In the genomic region with DNA sequence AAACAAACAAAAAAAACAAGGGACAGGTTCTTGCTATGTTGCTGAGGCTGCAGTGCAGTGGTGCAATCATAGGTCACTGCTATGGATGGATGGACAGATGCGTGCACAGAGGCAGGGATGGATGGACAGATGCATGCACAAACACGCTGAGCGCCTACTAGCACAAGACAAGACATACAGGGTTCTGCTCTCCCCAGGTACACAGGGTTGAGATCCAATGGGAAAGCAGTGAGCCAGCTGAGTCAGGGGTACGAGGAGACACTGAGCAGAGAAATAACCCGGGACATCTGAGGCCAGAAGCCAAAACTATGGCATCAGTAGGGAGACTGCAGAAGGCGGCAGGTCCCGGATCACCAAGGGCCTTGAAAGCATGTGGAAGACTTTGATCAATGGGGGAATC, we compare ENCODE assay signal across 23 cellular contexts. TPM values are rescaled to one million over a fixed set of nuclear protein-coding genes. Genes with fewer than 3 reads are reported as not detected.
DNase-seq lines count a peak whose midpoint lies in the region; ATAC-seq, FAIRE-seq and TF ChIP-seq lines count a peak whose summit lies in the region.
"Had no signal": no experiment of that assay in that cellular context is flagged by ENCODE, and none has a peak within 500 bp of the region (broad histone marks: within the 10 kb centered on the region; RNA-seq: fewer than 3 reads in every experiment).

No MANE protein-coding gene starts in this region.

- no peaks in the 10 kb centered on the region for H3K23me2 ChIP-seq in H1 (ENCODE audit: low read depth, low read length)

- no peaks in the 10 kb centered on the region for H3K27me3 Mint-ChIP-seq in activated CD4-positive, alpha-beta memory T cell treated with anti-CD3 and anti-CD28 coated beads, Interleukin-2, amount 10 ng/mL, durations not matched to agents 7 days and 5 days
- no peaks in the 10 kb centered on the region for H3K27me3 Mint-ChIP-seq in stimulated activated memory B cell treated with anti-CD40 and anti-IgM and Interleukin-4, amounts not matched to agents 10 μg/mL and 1 μg/mL and 100 μg/mL, for 72 hours

- no peak overlapping the region for H2BK20ac ChIP-seq in H1 (ENCODE audit: low read length)

- peak overlapping the region; percentile 71; the same call in 1 of the 2 replicates for H2BK12ac ChIP-seq in H1 (ENCODE audit: low read depth, low read length)

- TF ChIP-seq CTCF in left ventricle myocardium inferior (IDR thresholded peaks at IDR 0.05; ENCODE audit: borderline replicate concordance) (no peak), H1 (IDR thresholded peaks at IDR 0.05; ENCODE audit: control extremely low read depth in 1 of 3, insufficient read depth in 1 of 3, low read depth in 1 of 3, low read length in 3 of 3) (no peak)

- H3K4me3 ChIP-seq in left ventricle myocardium inferior (no peak overlapping the region), H1 (ENCODE audit: extremely low read depth in 1 of 4, insufficient read depth in 2 of 4, low read depth in 3 of 4, low read length in 4 of 4) (no peak overlapping the region)
- H3K4me3 ChIP-seq: esophagus muscularis mucosa, GM23248, testis had no signal

- H3K36me3 ChIP-seq in left ventricle myocardium inferior (peaks cover 9% of the 10 kb centered on the region), H1 (ENCODE audit: control insufficient read depth in 2 of 4, insufficient read depth in 4 of 4, low read length in 3 of 4) (no peaks in the 10 kb centered on the region)

- H3K14ac ChIP-seq in H1 (ENCODE audit: insufficient read length), result no peak overlapping the region

- no peak for TF ChIP-seq POLR2A in H1 (IDR thresholded peaks at IDR 0.05; ENCODE audit: control extremely low read depth in 1 of 2, low read depth in 2 of 2, low read length in 2 of 2)

- CTCF ChIA-PET in activated CD4-positive, alpha-beta memory T cell treated with anti-CD3 and anti-CD28 coated beads, Interleukin-2, amount 10 ng/mL, durations not matched to agents 7 days and 5 days (lab: Charles Lee), result interaction anchor here (1.4 kb wide), 1 partner anchor 60 kb away, joined by 3 read pairs; no protein-coding TSS in a partner anchor
- CTCF ChIA-PET in H1 (lab: Charles Lee; ENCODE audit: partially characterized antibody), result interaction anchor here (0.9 to 2.0 kb wide), 6 partner anchors 10 to 33 kb away, joined by 3 to 9 read pairs (median 4); no protein-coding TSS in a partner anchor

- H2BK5ac ChIP-seq in H1 (ENCODE audit: low read depth, low read length), result no peak overlapping the region

- DNase-seq in Right ventricle myocardium superior (peak; percentile 6), left ventricle myocardium inferior (no peak), H1 (ENCODE audit: low read depth in 1 of 2, low spot score in 2 of 2) (no peak)
- DNase-seq in activated CD4-positive, alpha-beta memory T cell treated with anti-CD3 and anti-CD28 coated beads, Interleukin-2, amount 10 ng/mL, durations not matched to agents 7 days and 5 days, result no peak
- DNase-seq: activated effector memory CD4-positive, alpha-beta T cell treated with anti-CD3 and anti-CD28 coated beads, Interleukin-2, amount 50 U/mL, for 16 hours; COR-L47; effector CD8-positive, alpha-beta T cell; EL; GM23248; left cardiac atrium; NCI-H1105 treated with DMSO at 0.1 percent for 48 hours; NCI-H524 treated with DMSO at 0.1 percent for 48 hours; testis had no signal

- no peak overlapping the region for H3K56ac ChIP-seq in H1 (replicated peaks; ENCODE audit: insufficient read length, low read depth, low read length)

- H3K4ac ChIP-seq in H1 (replicated peaks; ENCODE audit: insufficient read length, low read depth, low read length), result no peak overlapping the region

- H3K9ac ChIP-seq in H1 (replicated peaks in 1 of 4; ENCODE audit: extremely low read depth in 1 of 4, low read depth in 3 of 4, low read length in 3 of 4), result no peak overlapping the region
- H3K9ac ChIP-seq: GM23248 had no signal

- FAIRE-seq in H1 (lab: Jason Lieb, UNC), result no peak
- FAIRE-seq: GM18507 had no signal

- POLR2A ChIA-PET in activated CD4-positive, alpha-beta memory T cell treated with anti-CD3 and anti-CD28 coated beads, Interleukin-2, amount 10 ng/mL, durations not matched to agents 7 days and 5 days (lab: Charles Lee), result interaction anchor here (1.0 to 1.8 kb wide), 4 partner anchors 14 to 87 kb away, joined by 3 to 8 read pairs (median 4); a partner anchor contains a TSS
- POLR2A ChIA-PET in H1 (lab: Charles Lee; ENCODE audit: partially characterized antibody), result interaction anchor here (1.2 to 3.8 kb wide), 5 partner anchors 9 to 45 kb away, joined by 3 to 31 read pairs (median 4); a partner anchor contains a TSS

- H3K79me2 ChIP-seq in H1 (ENCODE audit: control insufficient read depth in 1 of 2, insufficient read depth in 2 of 2, low read length in 2 of 2), result no peaks in the 10 kb centered on the region

- 94% methylated on average over 7 of the region's 7 CpGs; no CpG with 5 or more reads in 1 of the 2 experiments for WGBS in H1 (ENCODE audit: extremely low coverage in 1 of 2, insufficient coverage in 1 of 2, insufficient read length in 1 of 2, insufficient replicate concordance in 2 of 2, low coverage in 1 of 2, low lambda C conversion rate in 2 of 2, missing lambda C conversion rate in 1 of 2), 2 experiments

- no peak overlapping the region for H4K8ac ChIP-seq in H1 (ENCODE audit: extremely low read depth, insufficient read depth, low read length)

- no peak overlapping the region for H4K91ac ChIP-seq in H1 (replicated peaks; ENCODE audit: insufficient read length, low read length)

- no peak overlapping the region for H2AFZ ChIP-seq in H1 (ENCODE audit: low read length)
- H2AFZ ChIP-seq: GM23248 had no signal

- no peak overlapping the region for H4K5ac ChIP-seq in H1 (ENCODE audit: insufficient read length, low read depth, low read length)

- no peak overlapping the region for H2BK15ac ChIP-seq in H1 (ENCODE audit: low read length)

- no peak overlapping the region for H2BK120ac ChIP-seq in H1 (replicated peaks; ENCODE audit: low read depth, low read length)

- peak overlapping the region; percentile 41 for H3K4me3 Mint-ChIP-seq in activated CD4-positive, alpha-beta memory T cell treated with anti-CD3 and anti-CD28 coated beads, Interleukin-2, amount 10 ng/mL, durations not matched to agents 7 days and 5 days
- no peak overlapping the region for H3K4me3 Mint-ChIP-seq in stimulated activated memory B cell treated with anti-CD40 and anti-IgM and Interleukin-4, amounts not matched to agents 10 μg/mL and 1 μg/mL and 100 μg/mL, for 72 hours

- intact Hi-C loops in Right ventricle myocardium superior (cut with DNase I), result no loop called here
- intact Hi-C loops in left ventricle myocardium inferior (cut with micrococcal nuclease), result no loop called here

- no peak overlapping the region for H3K23ac ChIP-seq in H1 (ENCODE audit: insufficient read length)

- H3K4me1 Mint-ChIP-seq in activated CD4-positive, alpha-beta memory T cell treated with anti-CD3 and anti-CD28 coated beads, Interleukin-2, amount 10 ng/mL, durations not matched to agents 7 days and 5 days, result peaks cover 79% of the 10 kb centered on the region
- peaks cover 48% of the 10 kb centered on the region for H3K4me1 Mint-ChIP-seq in stimulated activated memory B cell treated with anti-CD40 and anti-IgM and Interleukin-4, amounts not matched to agents 10 μg/mL and 1 μg/mL and 100 μg/mL, for 72 hours

- ATAC-seq in Right ventricle myocardium superior (ENCODE audit: poor library complexity) (no peak), GM18870 (IDR thresholded peaks at IDR 0.05; ENCODE audit: unreplicated experiment) (no peak), HG02571 (IDR thresholded peaks at IDR 0.05; ENCODE audit: unreplicated experiment) (no peak), GM18498 (IDR thresholded peaks at IDR 0.05; ENCODE audit: unreplicated experiment) (no peak)
- ATAC-seq in stimulated activated memory B cell treated with anti-CD40 and anti-IgM and Interleukin-4, amounts not matched to agents 10 μg/mL and 1 μg/mL and 100 μg/mL, for 72 hours, result no peak
- ATAC-seq: left cardiac atrium had no signal

- peak overlapping the region; percentile 100 for H3K27ac Mint-ChIP-seq in activated CD4-positive, alpha-beta memory T cell treated with anti-CD3 and anti-CD28 coated beads, Interleukin-2, amount 10 ng/mL, durations not matched to agents 7 days and 5 days
- peak overlapping the region; percentile 55 for H3K27ac Mint-ChIP-seq in stimulated activated memory B cell treated with anti-CD40 and anti-IgM and Interleukin-4, amounts not matched to agents 10 μg/mL and 1 μg/mL and 100 μg/mL, for 72 hours

- no peak for TF ChIP-seq RAD21 in H1 (IDR thresholded peaks at IDR 0.05 in 1 of 2, conservative IDR thresholded peaks at IDR 0.05 in 1 of 2; ENCODE audit: low read depth in 2 of 2, low read length in 2 of 2)

- H3K9me3 Mint-ChIP-seq in activated CD4-positive, alpha-beta memory T cell treated with anti-CD3 and anti-CD28 coated beads, Interleukin-2, amount 10 ng/mL, durations not matched to agents 7 days and 5 days, result no peaks in the 10 kb centered on the region
- no peaks in the 10 kb centered on the region for H3K9me3 Mint-ChIP-seq in stimulated activated memory B cell treated with anti-CD40 and anti-IgM and Interleukin-4, amounts not matched to agents 10 μg/mL and 1 μg/mL and 100 μg/mL, for 72 hours

- peaks cover 50% of the 10 kb centered on the region for H3K36me3 Mint-ChIP-seq in activated CD4-positive, alpha-beta memory T cell treated with anti-CD3 and anti-CD28 coated beads, Interleukin-2, amount 10 ng/mL, durations not matched to agents 7 days and 5 days (ENCODE audit: low read depth)
- H3K36me3 Mint-ChIP-seq in stimulated activated memory B cell treated with anti-CD40 and anti-IgM and Interleukin-4, amounts not matched to agents 10 μg/mL and 1 μg/mL and 100 μg/mL, for 72 hours, result no peaks in the 10 kb centered on the region

- TF ChIP-seq EP300 in H1 (IDR thresholded peaks at IDR 0.05; ENCODE audit: borderline replicate concordance in 1 of 2, low read depth in 2 of 2, low read length in 2 of 2), result no peak

- H3K4me1 ChIP-seq in left ventricle myocardium inferior, result peaks cover 25% of the 10 kb centered on the region
- H3K4me1 ChIP-seq in H1 (replicated peaks in 1 of 4; ENCODE audit: control insufficient read depth in 3 of 4, insufficient read depth in 4 of 4, low read length in 3 of 4), result peaks cover 0 to 2% (median 0%) of the 10 kb centered on the region in 4 experiments; a peak in 2 of 7 replicates

- H3K9me3 ChIP-seq in left ventricle myocardium inferior (replicated peaks) (no peaks in the 10 kb centered on the region), H1 (ENCODE audit: insufficient read depth in 2 of 2, low read depth in 1 of 2, low read length in 1 of 2) (no peaks in the 10 kb centered on the region)
- H3K9me3 ChIP-seq: esophagus muscularis mucosa, testis had no signal

- no peak overlapping the region for H3K27ac ChIP-seq in left ventricle myocardium inferior (replicated peaks)
- no peak overlapping the region for H3K27ac ChIP-seq in H1 (ENCODE audit: low read depth, low read length)
- H3K27ac ChIP-seq: esophagus muscularis mucosa, GM23248, testis had no signal

- H2AK5ac ChIP-seq in H1 (ENCODE audit: low read depth, low read length), result no peak overlapping the region

- H3K79me1 ChIP-seq in H1 (ENCODE audit: low read depth, low read length), result no peaks in the 10 kb centered on the region

- no peak overlapping the region for H3K4me2 ChIP-seq in H1 (ENCODE audit: insufficient read depth in 1 of 2, low read depth in 2 of 2, low read length in 2 of 2)

- H3K27me3 ChIP-seq in left ventricle myocardium inferior (ENCODE audit: low read depth), result no peaks in the 10 kb centered on the region
- H3K27me3 ChIP-seq in H1 (replicated peaks in 1 of 4; ENCODE audit: control insufficient read depth in 3 of 4, extremely low read depth in 1 of 4, insufficient read depth in 3 of 4, low read length in 3 of 4), result no peaks in the 10 kb centered on the region; a peak in 1 of 7 replicates
- H3K27me3 ChIP-seq: testis had no signal

- peaks cover 0 to 4% of the 10 kb centered on the region in 2 experiments for H4K20me1 ChIP-seq in H1 (replicated peaks in 1 of 2; ENCODE audit: control insufficient read depth in 1 of 2, insufficient read depth in 2 of 2, low read length in 2 of 2)

- H3K18ac ChIP-seq in H1 (ENCODE audit: extremely low read depth, low read length), result no peak overlapping the region

RNA-seq across cellular contexts. Expression of a gene that starts 6.2 kb away (rescaled TPM):
- total RNA-seq in Right ventricle myocardium superior, result 42.6 TPM
- 36.3 TPM for total RNA-seq in left ventricle myocardium inferior
- total RNA-seq in activated CD4-positive, alpha-beta memory T cell treated with anti-CD3 and anti-CD28 coated beads, Interleukin-2, amount 10 ng/mL, durations not matched to agents 7 days and 5 days, result 1,000 to 10,000 TPM; 4,131 to 4,213 TPM
- 2.0 and 2.7 TPM in 2 replicates for total RNA-seq in H1 (2021; fragmentation: NEBNext Ultra II Directional; extraction: Animal tissue kit (Norgen Biotek cat#: 25700))
- polyA plus RNA-seq in H1 (2011; rRNA removed), result 4.3 and 5.0 TPM in 2 replicates
- 2.4 TPM for polyA plus RNA-seq in H1 (2011; cell fraction: cytosol; rRNA removed)
- polyA plus RNA-seq in H1 (2011; cell fraction: nucleus; rRNA removed), result 4.7 TPM
- polyA plus RNA-seq in H1 (2012, experiment 1 of 2), result 2.9 to 4.2 TPM (median 4.0 TPM) in 4 replicates
- 4.1 TPM for polyA plus RNA-seq in H1 (2012, experiment 2 of 2)
- 2.1 TPM for polyA plus RNA-seq in H1 (2013, experiment 1 of 2)
- 2.3 TPM for polyA plus RNA-seq in H1 (2013, experiment 2 of 2)
- 0.68 and 1.4 TPM in 2 replicates for polyA minus RNA-seq in H1 (2011; rRNA and poly(A)+ RNA removed)
- 2.8 TPM for polyA minus RNA-seq in H1 (2011; cell fraction: cytosol; rRNA and poly(A)+ RNA removed)
- polyA minus RNA-seq in H1 (2011; cell fraction: nucleus; rRNA and poly(A)+ RNA removed), result 4.4 TPM

RNA-seq across cellular contexts. Expression of a gene that starts 25.3 kb away (rescaled TPM):
- total RNA-seq in Right ventricle myocardium superior (1.3 TPM), left ventricle myocardium inferior (1.2 TPM)
- 100 to 1,000 TPM; 112 to 117 TPM for total RNA-seq in activated CD4-positive, alpha-beta memory T cell treated with anti-CD3 and anti-CD28 coated beads, Interleukin-2, amount 10 ng/mL, durations not matched to agents 7 days and 5 days
- 23.9 and 26.7 TPM in 2 replicates for total RNA-seq in H1 (2021; fragmentation: NEBNext Ultra II Directional; extraction: Animal tissue kit (Norgen Biotek cat#: 25700))
- 7.7 and 14.8 TPM in 2 replicates for polyA plus RNA-seq in H1 (2011; rRNA removed)
- polyA plus RNA-seq in H1 (2011; cell fraction: cytosol; rRNA removed), result 6.4 TPM
- 21.4 TPM for polyA plus RNA-seq in H1 (2011; cell fraction: nucleus; rRNA removed)
- polyA plus RNA-seq in H1 (2012, experiment 1 of 2), result 15.9 to 29.8 TPM (median 25.6 TPM) in 4 replicates
- 20.7 TPM for polyA plus RNA-seq in H1 (2012, experiment 2 of 2)
- 37.9 TPM for polyA plus RNA-seq in H1 (2013, experiment 1 of 2)
- 36.0 TPM for polyA plus RNA-seq in H1 (2013, experiment 2 of 2)
- 2.7 and 3.3 TPM in 2 replicates for polyA minus RNA-seq in H1 (2011; rRNA and poly(A)+ RNA removed)
- 11.2 TPM for polyA minus RNA-seq in H1 (2011; cell fraction: cytosol; rRNA and poly(A)+ RNA removed)
- polyA minus RNA-seq in H1 (2011; cell fraction: nucleus; rRNA and poly(A)+ RNA removed), result 6.4 TPM
- total RNA-seq: chondrocyte, GM23248 had no signal

RNA-seq across cellular contexts. Expression of a gene that starts 27.4 kb away (rescaled TPM):
- total RNA-seq in Right ventricle myocardium superior (not detected), left ventricle myocardium inferior (not detected)
- total RNA-seq in activated CD4-positive, alpha-beta memory T cell treated with anti-CD3 and anti-CD28 coated beads, Interleukin-2, amount 10 ng/mL, durations not matched to agents 7 days and 5 days, result under 1 TPM in 1 of 2 experiments, not detected in 1; 0.15 TPM
- 195 and 209 TPM in 2 replicates for total RNA-seq in H1 (2021; fragmentation: NEBNext Ultra II Directional; extraction: Animal tissue kit (Norgen Biotek cat#: 25700))
- polyA plus RNA-seq in H1 (2011; rRNA removed), result 314 and 488 TPM in 2 replicates
- 301 TPM for polyA plus RNA-seq in H1 (2011; cell fraction: cytosol; rRNA removed)
- polyA plus RNA-seq in H1 (2011; cell fraction: nucleus; rRNA removed), result 563 TPM
- 98.9 to 176 TPM (median 156 TPM) in 4 replicates for polyA plus RNA-seq in H1 (2012, experiment 1 of 2)
- polyA plus RNA-seq in H1 (2012, experiment 2 of 2), result 133 TPM
- 170 TPM for polyA plus RNA-seq in H1 (2013, experiment 1 of 2)
- polyA plus RNA-seq in H1 (2013, experiment 2 of 2), result 151 TPM
- 24.5 and 37.6 TPM in 2 replicates for polyA minus RNA-seq in H1 (2011; rRNA and poly(A)+ RNA removed)
- 133 TPM for polyA minus RNA-seq in H1 (2011; cell fraction: cytosol; rRNA and poly(A)+ RNA removed)
- 97.3 TPM for polyA minus RNA-seq in H1 (2011; cell fraction: nucleus; rRNA and poly(A)+ RNA removed)
- total RNA-seq: chondrocyte, esophagus muscularis mucosa, GM23248, left cardiac atrium, LHCN-M2, mesenteric fat pad, renal cortical epithelial cell had no signal

RNA-seq across cellular contexts. Expression of a gene that starts 34.9 kb away (rescaled TPM):
- not detected for total RNA-seq in Right ventricle myocardium superior
- 0.05 TPM for total RNA-seq in left ventricle myocardium inferior
- 1 to 10 TPM; 1.4 to 1.9 TPM for total RNA-seq in activated CD4-positive, alpha-beta memory T cell treated with anti-CD3 and anti-CD28 coated beads, Interleukin-2, amount 10 ng/mL, durations not matched to agents 7 days and 5 days
- 14.3 and 15.9 TPM in 2 replicates for total RNA-seq in H1 (2021; fragmentation: NEBNext Ultra II Directional; extraction: Animal tissue kit (Norgen Biotek cat#: 25700))
- polyA plus RNA-seq in H1 (2011; rRNA removed), result 7.3 and 14.2 TPM in 2 replicates
- 18.0 TPM for polyA plus RNA-seq in H1 (2011; cell fraction: cytosol; rRNA removed)
- polyA plus RNA-seq in H1 (2011; cell fraction: nucleus; rRNA removed), result 32.3 TPM
- 9.8 to 15.5 TPM (median 13.9 TPM) in 4 replicates for polyA plus RNA-seq in H1 (2012, experiment 1 of 2)
- 5.9 TPM for polyA plus RNA-seq in H1 (2012, experiment 2 of 2)
- 10.2 TPM for polyA plus RNA-seq in H1 (2013, experiment 1 of 2)
- polyA plus RNA-seq in H1 (2013, experiment 2 of 2), result 9.1 TPM
- 2.5 and 4.1 TPM in 2 replicates for polyA minus RNA-seq in H1 (2011; rRNA and poly(A)+ RNA removed)
- polyA minus RNA-seq in H1 (2011; cell fraction: cytosol; rRNA and poly(A)+ RNA removed), result 4.6 TPM
- polyA minus RNA-seq in H1 (2011; cell fraction: nucleus; rRNA and poly(A)+ RNA removed), result 8.3 TPM
- total RNA-seq: chondrocyte, left cardiac atrium, LHCN-M2, mesenteric fat pad had no signal

RNA-seq across cellular contexts. Expression of a gene that starts 40.7 kb away (rescaled TPM):
- total RNA-seq in Right ventricle myocardium superior, result 6.9 TPM
- 8.0 TPM for total RNA-seq in left ventricle myocardium inferior
- not detected for total RNA-seq in activated CD4-positive, alpha-beta memory T cell treated with anti-CD3 and anti-CD28 coated beads, Interleukin-2, amount 10 ng/mL, durations not matched to agents 7 days and 5 days
- 17.0 and 19.1 TPM in 2 replicates for total RNA-seq in H1 (2021; fragmentation: NEBNext Ultra II Directional; extraction: Animal tissue kit (Norgen Biotek cat#: 25700))
- 19.9 and 28.5 TPM in 2 replicates for polyA plus RNA-seq in H1 (2011; rRNA removed)
- polyA plus RNA-seq in H1 (2011; cell fraction: cytosol; rRNA removed), result 26.2 TPM
- 23.3 TPM for polyA plus RNA-seq in H1 (2011; cell fraction: nucleus; rRNA removed)
- polyA plus RNA-seq in H1 (2012, experiment 1 of 2), result 10.8 to 18.0 TPM (median 16.3 TPM) in 4 replicates
- 13.8 TPM for polyA plus RNA-seq in H1 (2012, experiment 2 of 2)
- 9.9 TPM for polyA plus RNA-seq in H1 (2013, experiment 1 of 2)
- 10.4 TPM for polyA plus RNA-seq in H1 (2013, experiment 2 of 2)
- 4.6 and 7.3 TPM in 2 replicates for polyA minus RNA-seq in H1 (2011; rRNA and poly(A)+ RNA removed)
- polyA minus RNA-seq in H1 (2011; cell fraction: cytosol; rRNA and poly(A)+ RNA removed), result 15.5 TPM
- polyA minus RNA-seq in H1 (2011; cell fraction: nucleus; rRNA and poly(A)+ RNA removed), result 9.2 TPM

Comparison
In these comparisons a context has a peak if more than half of its experiments do, and no peak if none do; other contexts are left out.
1. RNA of a gene that starts 6.2 kb away (total RNA-seq): 4,131 to 4,213 TPM in activated CD4-positive, alpha-beta memory T cell treated with anti-CD3 and anti-CD28 coated beads, Interleukin-2, amount 10 ng/mL, durations not matched to agents 7 days and 5 days; 42.6 TPM in Right ventricle myocardium superior (single experiment), 36.3 TPM in left ventricle myocardium inferior (single experiment) and 2.0 to 2.7 TPM in H1; every median in the first group is over 10 times any median in the second.
2. RNA of a gene that starts 25.3 kb away (total RNA-seq): 112 to 117 TPM in activated CD4-positive, alpha-beta memory T cell treated with anti-CD3 and anti-CD28 coated beads, Interleukin-2, amount 10 ng/mL, durations not matched to agents 7 days and 5 days and 23.9 to 26.7 TPM in H1; 1.3 TPM in Right ventricle myocardium superior (single experiment) and 1.2 TPM in left ventricle myocardium inferior (single experiment); every median in the first group is over 10 times any median in the second.
3. RNA of a gene that starts 27.4 kb away (total RNA-seq): 195 to 209 TPM in H1; 0.15 TPM in activated CD4-positive, alpha-beta memory T cell treated with anti-CD3 and anti-CD28 coated beads, Interleukin-2, amount 10 ng/mL, durations not matched to agents 7 days and 5 days, not detected in Right ventricle myocardium superior (single experiment) and not detected in left ventricle myocardium inferior (single experiment); every median in the first group is over 100 times any median in the second.